17 cellular contexts compared by ENCODE assay signal in the genomic region with DNA sequence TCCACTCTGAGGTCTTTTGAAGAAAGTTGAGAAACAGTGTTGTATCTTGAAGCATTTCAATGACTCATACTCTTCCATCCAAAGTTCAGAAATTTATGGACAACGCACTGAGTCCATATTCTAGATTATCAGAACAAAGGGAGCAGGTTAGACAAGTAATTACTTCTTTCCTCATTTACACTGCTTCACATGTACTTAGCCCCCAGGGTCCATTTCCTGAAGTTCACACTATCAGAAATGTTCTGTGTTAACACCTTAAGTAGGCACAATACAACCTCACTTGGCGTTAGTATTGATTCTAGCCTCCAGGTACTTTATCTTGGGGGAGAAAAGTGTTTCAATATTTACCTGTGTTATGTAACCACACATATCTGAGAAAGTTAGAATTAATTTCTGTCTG.
DNase-seq lines count a peak whose midpoint lies in the region; ATAC-seq, FAIRE-seq and TF ChIP-seq lines count a peak whose summit lies in the region.
"Had no signal": no experiment of that assay in that cellular context is flagged by ENCODE, and none has a peak within 500 bp of the region (broad histone marks: within the 10 kb centered on the region; RNA-seq: fewer than 3 reads in every experiment).

No MANE protein-coding gene starts in this region.

- H3K23ac ChIP-seq in mesendoderm (ENCODE audit: low read length) = no peak overlapping the region

- H3K4me1 Mint-ChIP-seq in Caco-2 (ENCODE audit: low read depth, unreplicated experiment) = peaks cover 14% of the 10 kb centered on the region
- H3K4me1 Mint-ChIP-seq: CD8-positive, alpha-beta memory T cell had no signal

- H3K36me3 Mint-ChIP-seq in Caco-2 (ENCODE audit: insufficient read depth, unreplicated experiment) = no peaks in the 10 kb centered on the region
- H3K36me3 Mint-ChIP-seq: CD8-positive, alpha-beta memory T cell had no signal

- H2BK120ac ChIP-seq in mesendoderm (ENCODE audit: low read depth, low read length) = no peak overlapping the region

- no peak overlapping the region for H2BK5ac ChIP-seq in mesendoderm (ENCODE audit: low read length)

- no peak overlapping the region for H3K56ac ChIP-seq in mesendoderm (ENCODE audit: low read length)

- no peaks in the 10 kb centered on the region for H3K79me2 ChIP-seq in mesendoderm (ENCODE audit: control insufficient read depth, insufficient read depth, low read length)

- DNase-seq in Caco-2 (peak; percentile 47 to 59), Peyer's patch (peak in 1 of 3 donors; percentile 53), mesendoderm (no peak), small intestine (peak; percentile 93), NCI-H2171 (lab: John Stamatoyannopoulos, UW) (no peak)
- DNase-seq in stimulated activated CD4-positive, alpha-beta T cell treated with anti-CD3 and anti-CD28 coated beads, Interleukin-15, amount 100 ng/mL, for 24 hours = no peak
- DNase-seq: 8988T; AML-193; CD8-positive, alpha-beta memory T cell; DMS 273 treated with DMSO at 0.1 percent for 48 hours; H7 had no signal

- no peaks in the 10 kb centered on the region for H3K27me3 ChIP-seq in Caco-2 (replicated peaks; ENCODE audit: control insufficient read depth, insufficient read depth, low read length)
- H3K27me3 ChIP-seq in Peyer's patch = no peaks in the 10 kb centered on the region
- H3K27me3 ChIP-seq in mesendoderm (ENCODE audit: insufficient read depth, low read length, poor library complexity) = no peaks in the 10 kb centered on the region
- H3K27me3 ChIP-seq in small intestine (ENCODE audit: control insufficient read depth in 2 of 2, insufficient read depth in 2 of 2, low read length in 2 of 2) = no peaks in the 10 kb centered on the region
- H3K27me3 ChIP-seq: BLaER1 had no signal

- WGBS in mesendoderm (ENCODE audit: extremely low coverage, insufficient coverage, low lambda C conversion rate) = no CpG with 5 or more reads among the region's 2 CpGs
- WGBS in small intestine, 3 donors = 12 to 53% (median 30%) methylated on average over 2 of the region's 2 CpGs

- H3K18ac ChIP-seq in mesendoderm (ENCODE audit: low read length) = no peak overlapping the region

- FAIRE-seq in small intestine (lab: Jason Lieb, UNC) = peak; percentile 87
- FAIRE-seq: GM18507, HepG2, HTR-8/SVneo had no signal

- H2AK5ac ChIP-seq in mesendoderm (ENCODE audit: low read length) = no peak overlapping the region

- H3K4me1 ChIP-seq in Caco-2 (peaks cover 31% of the 10 kb centered on the region), Peyer's patch (no peaks in the 10 kb centered on the region), mesendoderm (ENCODE audit: control insufficient read depth, low read depth, low read length) (peaks cover 3% of the 10 kb centered on the region), small intestine (ENCODE audit: control insufficient read depth in 2 of 2, insufficient read depth in 1 of 2, low read depth in 1 of 2, low read length in 1 of 2) (peaks cover 0 to 3% of the 10 kb centered on the region in 2 donors)
- H3K4me1 ChIP-seq: BLaER1 had no signal

- H3K79me1 ChIP-seq in mesendoderm (ENCODE audit: low read length) = no peaks in the 10 kb centered on the region

- no peaks in the 10 kb centered on the region for H3K9me3 Mint-ChIP-seq in Caco-2 (ENCODE audit: unreplicated experiment)
- H3K9me3 Mint-ChIP-seq: CD8-positive, alpha-beta memory T cell; GM23338 had no signal

- H3K27ac ChIP-seq in Peyer's patch (peak overlapping the region in 3 of 4 donors; percentile 18 to 79 (median 51)), mesendoderm (ENCODE audit: low read depth, low read length) (no peak overlapping the region), small intestine (ENCODE audit: low read depth in 1 of 2, low read length in 1 of 2) (no peak overlapping the region)
- H3K27ac ChIP-seq: BLaER1 had no signal

- BruUV-seq in Caco-2 (replicated peaks; lab: Mats Ljungman, UMichigan) = no TSS peak

- no peak overlapping the region for H3K4me3 Mint-ChIP-seq in Caco-2 (ENCODE audit: unreplicated experiment)
- H3K4me3 Mint-ChIP-seq: CD8-positive, alpha-beta memory T cell; GM23338 had no signal

- H3K27me3 Mint-ChIP-seq in Caco-2 (ENCODE audit: insufficient read depth, unreplicated experiment) = no peaks in the 10 kb centered on the region

- no peak overlapping the region for H4K5ac ChIP-seq in mesendoderm (ENCODE audit: low read length)

- H3K9me3 ChIP-seq in Caco-2 = no peaks in the 10 kb centered on the region
- H3K9me3 ChIP-seq in Peyer's patch = no peaks in the 10 kb centered on the region
- no peaks in the 10 kb centered on the region for H3K9me3 ChIP-seq in small intestine (ENCODE audit: control insufficient read depth, low read depth)
- H3K9me3 ChIP-seq: BLaER1 had no signal

- no peak for TF ChIP-seq CTCF in Caco-2 (IDR thresholded peaks at IDR 0.05; ENCODE audit: insufficient read depth in 1 of 2, low read depth in 1 of 2, low read length in 1 of 2, severe bottlenecking in 1 of 2, unreplicated experiment in 1 of 2)
- no peak for TF ChIP-seq CTCF in Peyer's patch (IDR thresholded peaks at IDR 0.05)

- POLR2A ChIA-PET in Caco-2 (lab: Charles Lee) = no interaction called here

- H4K8ac ChIP-seq in mesendoderm (ENCODE audit: low read depth, low read length) = no peak overlapping the region

- H3K27ac Mint-ChIP-seq in Caco-2 (ENCODE audit: unreplicated experiment) = peak overlapping the region; percentile 76
- H3K27ac Mint-ChIP-seq: CD8-positive, alpha-beta memory T cell; GM23338 had no signal

- no peak for ATAC-seq in HG03159 (IDR thresholded peaks at IDR 0.05; ENCODE audit: unreplicated experiment)
- ATAC-seq: GM23338, HepG2 had no signal

- H3K36me3 ChIP-seq in Caco-2 (ENCODE audit: control insufficient read depth, insufficient read depth, low read length) = no peaks in the 10 kb centered on the region
- no peaks in the 10 kb centered on the region for H3K36me3 ChIP-seq in Peyer's patch
- no peaks in the 10 kb centered on the region for H3K36me3 ChIP-seq in mesendoderm (ENCODE audit: control insufficient read depth, insufficient read depth, low read length)
- H3K36me3 ChIP-seq in small intestine (ENCODE audit: control insufficient read depth in 2 of 2, insufficient read depth in 2 of 2, low read length in 2 of 2) = no peaks in the 10 kb centered on the region
- H3K36me3 ChIP-seq: BLaER1 had no signal

- TF ChIP-seq POLR2A in Peyer's patch (IDR thresholded peaks at IDR 0.05) = no peak

- H2BK15ac ChIP-seq in mesendoderm (replicated peaks; ENCODE audit: low read depth) = peak overlapping the region; percentile 85

- CTCF ChIA-PET in Caco-2 (lab: Charles Lee) = no interaction called here

- H3K4me2 ChIP-seq in mesendoderm (ENCODE audit: low read length) = no peak overlapping the region
- H3K4me2 ChIP-seq: BLaER1, GM23338 had no signal

- intact Hi-C loops in Caco-2 (cut with micrococcal nuclease; ENCODE audit: unreplicated experiment) = loop anchor here (1.0 to 5.0 kb wide), 2 partner anchors 50 to 95 kb away; no protein-coding TSS in a partner anchor

- no peak overlapping the region for H3K9ac ChIP-seq in mesendoderm (ENCODE audit: low read length)
- H3K9ac ChIP-seq: BLaER1 had no signal

- H3K4ac ChIP-seq in mesendoderm (ENCODE audit: low read depth, low read length) = no peak overlapping the region

- H3K4me3 ChIP-seq in Caco-2 (ENCODE audit: low read depth, low read length) (no peak overlapping the region), Peyer's patch (no peak overlapping the region), mesendoderm (ENCODE audit: low read length) (no peak overlapping the region), small intestine (ENCODE audit: low read depth in 1 of 2, low read length in 2 of 2) (no peak overlapping the region)
- H3K4me3 ChIP-seq: BLaER1, GM23338 had no signal

Comparison
In these comparisons a context has a peak if more than half of its experiments do, and no peak if none do; other contexts are left out.
1. DNase-seq: peak in Caco-2 (2 of 2) and small intestine (single experiment); none in mesendoderm (single experiment), stimulated activated CD4-positive, alpha-beta T cell treated with anti-CD3 and anti-CD28 coated beads, Interleukin-15, amount 100 ng/mL, for 24 hours (single experiment) and NCI-H2171 (single experiment).
2. H3K27ac ChIP-seq: peak in Peyer's patch (3 of 4); none in mesendoderm (single experiment) and small intestine (0 of 2).